Comparison of ENCODE assay signal across 9 cellular contexts in genomic region chr2:224948859-224949258, GRCh38.
DNase-seq lines count a peak whose midpoint lies in the region; ATAC-seq and TF ChIP-seq lines count a peak whose summit lies in the region.
"Had no signal": no experiment of that assay in that cellular context is flagged by ENCODE, and none has a peak within 500 bp of the region (broad histone marks: within the 10 kb centered on the region; RNA-seq: fewer than 3 reads in every experiment).

No MANE protein-coding gene starts in this region.

- H3K4me1 Mint-ChIP-seq in CD4-positive, CD25-positive, alpha-beta regulatory T cell: peaks cover 27 to 91% (median 76%) of the 10 kb centered on the region in 4 donors
- peaks cover 67% of the 10 kb centered on the region for H3K4me1 Mint-ChIP-seq in activated CD8-positive, alpha-beta T cell treated with anti-CD3 and anti-CD28 coated beads for 36 hours (ENCODE audit: low read depth)

- no peak overlapping the region for H3K9ac ChIP-seq in IMR-90 (ENCODE audit: low read depth, low read length)
- H3K9ac ChIP-seq in mesendoderm (ENCODE audit: low read length): no peak overlapping the region

- no peak for TF ChIP-seq POLR2A in IMR-90 (IDR thresholded peaks at IDR 0.05; ENCODE audit: low read depth, low read length)

- H3K36me3 ChIP-seq in CD4-positive, CD25-positive, alpha-beta regulatory T cell (ENCODE audit: control insufficient read depth, insufficient read depth, low read length): no peaks in the 10 kb centered on the region
- no peaks in the 10 kb centered on the region for H3K36me3 ChIP-seq in IMR-90 (ENCODE audit: control insufficient read depth, insufficient read depth, low read length)
- no peaks in the 10 kb centered on the region for H3K36me3 ChIP-seq in mesendoderm (ENCODE audit: control insufficient read depth, insufficient read depth, low read length)

- BruUV-seq in IMR-90 (replicated peaks; lab: Mats Ljungman, UMichigan): no TSS peak

- H3K79me1 ChIP-seq in IMR-90 (ENCODE audit: low read depth in 1 of 2, low read length in 2 of 2) (peaks cover 17 to 51% of the 10 kb centered on the region in 2 experiments), mesendoderm (ENCODE audit: low read length) (no peaks in the 10 kb centered on the region)

- H3K23ac ChIP-seq in IMR-90 (ENCODE audit: low read depth, low read length) (peak overlapping the region; percentile 51; the same call in 1 of the 2 replicates), mesendoderm (ENCODE audit: low read length) (no peak overlapping the region)

- H4K5ac ChIP-seq in IMR-90 (ENCODE audit: low read depth, low read length) (no peak overlapping the region), mesendoderm (ENCODE audit: low read length) (no peak overlapping the region)

- H2AK5ac ChIP-seq in IMR-90 (ENCODE audit: low read depth, low read length) (no peak overlapping the region; the same call in 1 of the 2 replicates), mesendoderm (ENCODE audit: low read length) (no peak overlapping the region)

- no peaks in the 10 kb centered on the region for H3K9me3 ChIP-seq in CD4-positive, CD25-positive, alpha-beta regulatory T cell (ENCODE audit: control insufficient read depth in 2 of 2, low read length in 2 of 2)
- no peaks in the 10 kb centered on the region for H3K9me3 ChIP-seq in IMR-90 (ENCODE audit: control insufficient read depth, insufficient read depth, low read length)
- H3K9me3 ChIP-seq: body of pancreas had no signal

- POLR2A ChIA-PET in IMR-90 (lab: Charles Lee; ENCODE audit: unreplicated experiment): no interaction called here
- POLR2A ChIA-PET in activated CD8-positive, alpha-beta T cell treated with anti-CD3 and anti-CD28 coated beads for 36 hours (lab: Charles Lee): interaction anchor here (0.6 to 1.5 kb wide), 4 partner anchors 37 to 1154 kb away, joined by 3 to 7 read pairs (median 3); no protein-coding TSS in a partner anchor

- no peaks in the 10 kb centered on the region for H3K27me3 ChIP-seq in CD4-positive, CD25-positive, alpha-beta regulatory T cell (ENCODE audit: control insufficient read depth, insufficient read depth, low read length)
- H3K27me3 ChIP-seq in IMR-90 (ENCODE audit: control insufficient read depth, insufficient read depth, low read length) (no peaks in the 10 kb centered on the region), mesendoderm (ENCODE audit: insufficient read depth, low read length, poor library complexity) (no peaks in the 10 kb centered on the region)
- H3K27me3 ChIP-seq: body of pancreas had no signal

- H3K27me3 Mint-ChIP-seq in CD4-positive, CD25-positive, alpha-beta regulatory T cell: no peaks in the 10 kb centered on the region
- H3K27me3 Mint-ChIP-seq in activated CD8-positive, alpha-beta T cell treated with anti-CD3 and anti-CD28 coated beads for 36 hours: no peaks in the 10 kb centered on the region

- no peak for ATAC-seq in CD4-positive, CD25-positive, alpha-beta regulatory T cell (ENCODE audit: low read depth in 2 of 2)
- peak; percentile 67 for ATAC-seq in IMR-90 (ENCODE audit: low read depth)
- ATAC-seq in activated CD8-positive, alpha-beta T cell treated with anti-CD3 and anti-CD28 coated beads for 36 hours: no peak
- peak; percentile 14 for ATAC-seq in left lobe of liver
- ATAC-seq in GM21717 (IDR thresholded peaks at IDR 0.05; ENCODE audit: unreplicated experiment): no peak
- ATAC-seq: body of pancreas had no signal

- intact Hi-C loops in IMR-90 (cut with micrococcal nuclease): no loop called here
- intact Hi-C loops in activated CD8-positive, alpha-beta T cell treated with anti-CD3 and anti-CD28 coated beads for 36 hours (cut with micrococcal nuclease): loop anchor here (5.0 kb wide), 2 partner anchors 33 to 53 kb away; no protein-coding TSS in a partner anchor

- H2BK5ac ChIP-seq in IMR-90 (ENCODE audit: low read depth, low read length, poor library complexity, severe bottlenecking) (peak overlapping the region; percentile 69), mesendoderm (ENCODE audit: low read length) (no peak overlapping the region)

- no peak for DNase-seq in CD4-positive, CD25-positive, alpha-beta regulatory T cell
- peak; percentile 75 for DNase-seq in IMR-90
- DNase-seq in activated CD8-positive, alpha-beta T cell treated with anti-CD3 and anti-CD28 coated beads for 36 hours: no peak
- DNase-seq in left lobe of liver (ENCODE audit: low spot score): no peak
- DNase-seq in mesendoderm: no peak
- DNase-seq in activated gamma-delta T cell treated with Interleukin-2 at 50 U/mL for 16 hours: no peak
- no peak for DNase-seq in iPS-NIHi7 (ENCODE audit: extremely low spot score)

- in situ Hi-C loops in IMR-90 (cut with MboI; ENCODE audit: low sequenced_read_pairs): no loop called here

- no peak overlapping the region for H2AK9ac ChIP-seq in IMR-90 (replicated peaks; ENCODE audit: low read depth, low read length, poor library complexity)

- H4K8ac ChIP-seq in IMR-90 (ENCODE audit: low read depth in 2 of 2, low read length in 2 of 2) (peak overlapping the region in 1 of 2 experiments; percentile 2; a peak in 1 of 4 replicates), mesendoderm (ENCODE audit: low read depth, low read length) (no peak overlapping the region)

- H4K91ac ChIP-seq in IMR-90 (ENCODE audit: insufficient read depth, low read depth, low read length): no peak overlapping the region

- H3K27ac ChIP-seq in CD4-positive, CD25-positive, alpha-beta regulatory T cell (ENCODE audit: insufficient read depth, low read length, poor library complexity, severe bottlenecking): peak overlapping the region; percentile 88
- no peak overlapping the region for H3K27ac ChIP-seq in IMR-90 (ENCODE audit: insufficient read depth, low read length)
- H3K27ac ChIP-seq in mesendoderm (ENCODE audit: low read depth, low read length): no peak overlapping the region

- CTCF ChIA-PET in IMR-90 (lab: Yijun Ruan, JAX): interaction anchor here (0.6 kb wide), 1 partner anchor 35 kb away, joined by 3 read pairs; no protein-coding TSS in a partner anchor
- CTCF ChIA-PET in activated CD8-positive, alpha-beta T cell treated with anti-CD3 and anti-CD28 coated beads for 36 hours (lab: Charles Lee): interaction anchor here (0.6 to 2.3 kb wide), 9 partner anchors 8 to 1007 kb away, joined by 3 to 6 read pairs (median 4); no protein-coding TSS in a partner anchor

- H3K4me3 ChIP-seq in CD4-positive, CD25-positive, alpha-beta regulatory T cell (ENCODE audit: low read depth, low read length): peak overlapping the region; percentile 45
- no peak overlapping the region for H3K4me3 ChIP-seq in IMR-90 (ENCODE audit: insufficient read depth, low read depth, low read length)
- H3K4me3 ChIP-seq in mesendoderm (ENCODE audit: low read length): no peak overlapping the region
- H3K4me3 ChIP-seq: body of pancreas had no signal

- 86% methylated on average over 1 of the region's 4 CpGs; no CpG with 5 or more reads in 1 of the 2 experiments for WGBS in IMR-90 (ENCODE audit: extremely low coverage in 2 of 2, insufficient read length in 1 of 2), 2 experiments
- no CpG with 5 or more reads among the region's 4 CpGs for WGBS in mesendoderm (ENCODE audit: extremely low coverage, insufficient coverage, low lambda C conversion rate)

- TF ChIP-seq CTCF in IMR-90 (conservative IDR thresholded peaks at IDR 0.05; ENCODE audit: low read depth, low read length): no peak
- TF ChIP-seq CTCF in activated CD8-positive, alpha-beta T cell treated with anti-CD3 and anti-CD28 coated beads for 36 hours (IDR thresholded peaks at IDR 0.05): no peak

- H2BK15ac ChIP-seq in IMR-90 (ENCODE audit: low read depth, low read length) (no peak overlapping the region), mesendoderm (replicated peaks; ENCODE audit: low read depth) (no peak overlapping the region)

- H3K18ac ChIP-seq in IMR-90 (ENCODE audit: low read depth, low read length) (peak overlapping the region; percentile 41; the same call in 1 of the 2 replicates), mesendoderm (ENCODE audit: low read length) (no peak overlapping the region)

- H2BK120ac ChIP-seq in IMR-90 (ENCODE audit: low read depth, low read length) (peak overlapping the region; percentile 53; the same call in 1 of the 2 replicates), mesendoderm (ENCODE audit: low read depth, low read length) (no peak overlapping the region)

- no peak overlapping the region for H3K14ac ChIP-seq in IMR-90 (replicated peaks; ENCODE audit: low read depth, low read length)

- no peak overlapping the region for H3K56ac ChIP-seq in IMR-90 (ENCODE audit: extremely low read depth, insufficient read depth, low read length)
- no peak overlapping the region for H3K56ac ChIP-seq in mesendoderm (ENCODE audit: low read length)

- peaks cover 7% of the 10 kb centered on the region for H3K36me3 Mint-ChIP-seq in CD4-positive, CD25-positive, alpha-beta regulatory T cell
- peaks cover 56% of the 10 kb centered on the region for H3K36me3 Mint-ChIP-seq in activated CD8-positive, alpha-beta T cell treated with anti-CD3 and anti-CD28 coated beads for 36 hours (ENCODE audit: low read depth)

- H3K4ac ChIP-seq in IMR-90 (ENCODE audit: low read depth, low read length) (peak overlapping the region; percentile 27; the same call in 1 of the 2 replicates), mesendoderm (ENCODE audit: low read depth, low read length) (no peak overlapping the region)

- no peak for TF ChIP-seq RAD21 in IMR-90 (IDR thresholded peaks at IDR 0.05; ENCODE audit: low read length)

- H3K4me2 ChIP-seq in IMR-90 (ENCODE audit: low read depth, low read length) (no peak overlapping the region), mesendoderm (ENCODE audit: low read length) (no peak overlapping the region)

- peaks cover 61% of the 10 kb centered on the region for H3K4me1 ChIP-seq in CD4-positive, CD25-positive, alpha-beta regulatory T cell (ENCODE audit: control insufficient read depth, insufficient read depth, low read length, poor library complexity, severe bottlenecking)
- peaks cover 4% of the 10 kb centered on the region for H3K4me1 ChIP-seq in IMR-90 (ENCODE audit: control insufficient read depth, insufficient read depth, low read length)
- no peaks in the 10 kb centered on the region for H3K4me1 ChIP-seq in mesendoderm (ENCODE audit: control insufficient read depth, low read depth, low read length)
- H3K4me1 ChIP-seq: body of pancreas had no signal

- H3K9me3 Mint-ChIP-seq in CD4-positive, CD25-positive, alpha-beta regulatory T cell: peaks cover 0 to 5% (median 0%) of the 10 kb centered on the region in 7 donors
- H3K9me3 Mint-ChIP-seq in activated CD8-positive, alpha-beta T cell treated with anti-CD3 and anti-CD28 coated beads for 36 hours: peaks cover 2% of the 10 kb centered on the region

- dilution Hi-C loops in IMR-90 (cut with HindIII; ENCODE audit: low sequenced_read_pairs, unreplicated experiment): no loop called here

- H4K20me1 ChIP-seq in IMR-90 (ENCODE audit: insufficient read depth, low read length): no peaks in the 10 kb centered on the region

- no peak overlapping the region for H2BK20ac ChIP-seq in IMR-90 (ENCODE audit: low read depth, low read length)

- H3K79me2 ChIP-seq in mesendoderm (ENCODE audit: control insufficient read depth, insufficient read depth, low read length): no peaks in the 10 kb centered on the region

- peak overlapping the region; percentile 20 to 94 (median 75) for H3K27ac Mint-ChIP-seq in CD4-positive, CD25-positive, alpha-beta regulatory T cell
- peak overlapping the region; percentile 73 for H3K27ac Mint-ChIP-seq in activated CD8-positive, alpha-beta T cell treated with anti-CD3 and anti-CD28 coated beads for 36 hours

- H3K4me3 Mint-ChIP-seq in CD4-positive, CD25-positive, alpha-beta regulatory T cell: peak overlapping the region in 3 of 4 donors; percentile 5 to 42 (median 10)
- no peak overlapping the region for H3K4me3 Mint-ChIP-seq in activated CD8-positive, alpha-beta T cell treated with anti-CD3 and anti-CD28 coated beads for 36 hours

- no peaks in the 10 kb centered on the region for H3K9me1 ChIP-seq in IMR-90 (ENCODE audit: insufficient read depth, low read length)

- peak overlapping the region; percentile 69 for H2AFZ ChIP-seq in IMR-90 (replicated peaks; ENCODE audit: low read length, poor library complexity)

Comparison
In these comparisons a context has a peak if more than half of its experiments do, and no peak if none do; other contexts are left out.
1. ATAC-seq: peak in IMR-90 (single experiment) and left lobe of liver (single experiment); none in CD4-positive, CD25-positive, alpha-beta regulatory T cell (0 of 2), activated CD8-positive, alpha-beta T cell treated with anti-CD3 and anti-CD28 coated beads for 36 hours (single experiment) and GM21717 (single experiment).